ENCODE assay signal across 21 cellular contexts in the genomic region with DNA sequence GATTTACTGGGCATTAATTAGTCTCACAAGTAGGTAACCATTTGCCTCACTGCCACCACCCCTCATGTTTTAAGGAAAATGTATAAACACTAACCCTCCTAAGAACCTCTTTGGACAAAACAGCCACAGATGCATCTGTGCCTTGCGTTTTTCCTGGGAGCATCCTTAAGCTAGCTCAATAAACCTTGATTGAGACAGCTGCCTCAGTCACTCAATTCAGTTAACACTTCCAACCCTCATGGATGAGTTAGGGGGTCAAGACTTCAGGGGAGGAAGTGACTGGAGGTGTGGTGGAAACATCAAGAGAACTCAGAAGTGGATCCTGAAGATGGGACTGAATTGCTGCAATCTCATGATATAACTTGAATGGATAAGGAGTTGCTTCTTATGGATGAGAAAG. TPM values are rescaled to one million over a fixed set of nuclear protein-coding genes. Genes with fewer than 3 reads are reported as not detected.
DNase-seq lines count a peak whose midpoint lies in the region; ATAC-seq and TF ChIP-seq lines count a peak whose summit lies in the region.
"Had no signal": no experiment of that assay in that cellular context is flagged by ENCODE, and none has a peak within 500 bp of the region (broad histone marks: within the 10 kb centered on the region; RNA-seq: fewer than 3 reads in every experiment).

No MANE protein-coding gene starts in this region.

- H3F3A ChIP-seq in GM23338 (replicated peaks; ENCODE audit: low read depth) = no peaks in the 10 kb centered on the region

- peaks cover 31% of the 10 kb centered on the region for H3K4me1 ChIP-seq in ACC112 (ENCODE audit: control insufficient read depth, insufficient read depth, low read length, unreplicated experiment)
- H3K4me1 ChIP-seq in GM23338 (ENCODE audit: insufficient read depth) = peaks cover 15% of the 10 kb centered on the region
- H3K4me1 ChIP-seq in mesodermal cell (ENCODE audit: control insufficient read depth, insufficient read depth, low read length, poor library complexity, severe bottlenecking) = peaks cover 38% of the 10 kb centered on the region
- H3K4me1 ChIP-seq: ascending aorta had no signal

- DNase-seq in GM23338 (ENCODE audit: low spot score) (no peak), NCI-H1092 treated with DMSO at 0.1 percent for 48 hours (lab: John Stamatoyannopoulos, UW) (no peak), SKM-1 treated with dmso at 0.1 percent for 144 hours (lab: John Stamatoyannopoulos, UW; ENCODE audit: unreplicated experiment) (no peak), cortex of kidney (lab: John Stamatoyannopoulos, UW) (no peak)
- DNase-seq in activated effector memory CD4-positive, alpha-beta T cell treated with Interleukin-2 at 50 U/mL for 16 hours = no peak
- DNase-seq: activated CD4-positive, alpha-beta T cell treated with anti-CD3 and anti-CD28 coated beads for 36 hours; activated CD8-positive, alpha-beta memory T cell treated with anti-CD3 and anti-CD28 coated beads, Interleukin-2, amount 50 U/mL, for 48 hours; activated naive CD4-positive, alpha-beta T cell; left colon; NCI-H1417; NCI-H2171 treated with DMSO at 0.1 percent for 48 hours; NCI-H748 treated with DMSO at 0.1 percent for 48 hours; nucleus accumbens; right cardiac atrium; stimulated activated CD4-positive, alpha-beta T cell treated with anti-CD3 and anti-CD28 coated beads, Interleukin-2, amount 100 ng/mL, for 48 hours had no signal

- ATAC-seq in GM23338 (no peak), SK-N-SH treated with all-trans-retinoic acid at 6 μM for 48 hours (peak; percentile 11; the same call in 2 of the 3 replicates)
- ATAC-seq: activated CD4-positive, alpha-beta T cell treated with anti-CD3 and anti-CD28 coated beads for 36 hours; foreskin keratinocyte; left colon; right cardiac atrium had no signal

- H3K9me3 Mint-ChIP-seq in GM23338 = no peaks in the 10 kb centered on the region

- no peak for TF ChIP-seq CTCF in GM23338 (conservative IDR thresholded peaks at IDR 0.05; ENCODE audit: low read depth in 2 of 2)

- H2AFZ ChIP-seq in ACC112 (ENCODE audit: low read length, unreplicated experiment) (no peak overlapping the region), GM23338 (no peak overlapping the region)

- peak overlapping the region; percentile 37 for H3K4me2 ChIP-seq in GM23338
- H3K4me2 ChIP-seq: KMS-11 had no signal

- H3K79me2 ChIP-seq in ACC112 (ENCODE audit: control insufficient read depth, insufficient read depth, low read length, unreplicated experiment) (peaks cover 5% of the 10 kb centered on the region), GM23338 (replicated peaks; ENCODE audit: insufficient read depth) (no peaks in the 10 kb centered on the region)

- H3K27ac Mint-ChIP-seq in GM23338 = peak overlapping the region; percentile 67
- H3K27ac Mint-ChIP-seq: activated CD4-positive, alpha-beta T cell treated with anti-CD3 and anti-CD28 coated beads for 36 hours had no signal

- no peak overlapping the region for H3K4me3 Mint-ChIP-seq in GM23338
- H3K4me3 Mint-ChIP-seq: activated CD4-positive, alpha-beta T cell treated with anti-CD3 and anti-CD28 coated beads for 36 hours had no signal

- H3K4me3 ChIP-seq in ACC112 (ENCODE audit: low read depth, low read length) (peak overlapping the region; percentile 3; the same call in 1 of the 2 replicates), GM23338 (0 out of 2 replicates have a peak overlapping the region, but pooled peaks have one; percentile 2), mesodermal cell (ENCODE audit: extremely low read depth, insufficient read depth, low read length, poor library complexity, severe bottlenecking) (no peak overlapping the region)
- H3K4me3 ChIP-seq: ascending aorta had no signal

- H3K36me3 ChIP-seq in ACC112 (ENCODE audit: insufficient read depth, low read length) = peaks cover 21% of the 10 kb centered on the region
- H3K36me3 ChIP-seq in GM23338 (ENCODE audit: insufficient read depth) = peaks cover 3% of the 10 kb centered on the region; the same call in 1 of the 2 replicates
- peaks cover 44% of the 10 kb centered on the region for H3K36me3 ChIP-seq in mesodermal cell (ENCODE audit: control insufficient read depth, insufficient read depth, low read length)

- no CpG with 5 or more reads among the region's 1 CpG for WGBS in mesodermal cell (ENCODE audit: insufficient coverage in 2 of 2), 2 experiments

- no peaks in the 10 kb centered on the region for H3K27me3 Mint-ChIP-seq in GM23338 (ENCODE audit: insufficient read depth, low read depth, poor library complexity)
- H3K27me3 Mint-ChIP-seq: activated CD4-positive, alpha-beta T cell treated with anti-CD3 and anti-CD28 coated beads for 36 hours had no signal

- peaks cover 13% of the 10 kb centered on the region; the same call in 2 of the 3 replicates for H3K4me1 Mint-ChIP-seq in GM23338

- H4K20me1 ChIP-seq in GM23338 (replicated peaks; ENCODE audit: insufficient read depth) = no peaks in the 10 kb centered on the region; the same call in 1 of the 2 replicates

- H3K27me3 ChIP-seq in ACC112 (ENCODE audit: insufficient read depth, low read length) = no peaks in the 10 kb centered on the region
- H3K27me3 ChIP-seq in GM23338 (ENCODE audit: insufficient read depth) = no peaks in the 10 kb centered on the region
- H3K27me3 ChIP-seq: ascending aorta, foreskin keratinocyte had no signal

- H3K36me3 Mint-ChIP-seq in GM23338 (ENCODE audit: low read depth) = peaks cover 12% of the 10 kb centered on the region

- no peaks in the 10 kb centered on the region for H3K9me2 ChIP-seq in GM23338 (ENCODE audit: insufficient read depth)

- H3K27ac ChIP-seq in ACC112 (ENCODE audit: low read depth, low read length) (peak overlapping the region; percentile 63), GM23338 (ENCODE audit: low read depth) (peak overlapping the region; percentile 64; the same call in 1 of the 2 replicates), mesodermal cell (ENCODE audit: low read depth, low read length, severe bottlenecking) (peak overlapping the region; percentile 86)
- H3K27ac ChIP-seq: ascending aorta, foreskin keratinocyte, KMS-11 had no signal

- H3K9me3 ChIP-seq in mesodermal cell (ENCODE audit: control insufficient read depth, low read length) = no peaks in the 10 kb centered on the region
- H3K9me3 ChIP-seq: ascending aorta had no signal

TF ChIP-seq in SK-N-SH treated with all-trans-retinoic acid at 6 μM for 48 hours, 23 proteins besides CTCF, POLR2A, EP300 and RAD21:
- TF ChIP-seq ARNTL (CRISPR knock-in tag; IDR thresholded peaks at IDR 0.05; ENCODE audit: borderline replicate concordance, low read depth) (no peak), ZC3H10 (CRISPR knock-in tag; IDR thresholded peaks at IDR 0.05) (no peak), ISL1 (CRISPR knock-in tag; IDR thresholded peaks at IDR 0.05) (no peak), ZNF8 (CRISPR knock-in tag; IDR thresholded peaks at IDR 0.05) (no peak)
- TF ChIP-seq, protein P1, sequence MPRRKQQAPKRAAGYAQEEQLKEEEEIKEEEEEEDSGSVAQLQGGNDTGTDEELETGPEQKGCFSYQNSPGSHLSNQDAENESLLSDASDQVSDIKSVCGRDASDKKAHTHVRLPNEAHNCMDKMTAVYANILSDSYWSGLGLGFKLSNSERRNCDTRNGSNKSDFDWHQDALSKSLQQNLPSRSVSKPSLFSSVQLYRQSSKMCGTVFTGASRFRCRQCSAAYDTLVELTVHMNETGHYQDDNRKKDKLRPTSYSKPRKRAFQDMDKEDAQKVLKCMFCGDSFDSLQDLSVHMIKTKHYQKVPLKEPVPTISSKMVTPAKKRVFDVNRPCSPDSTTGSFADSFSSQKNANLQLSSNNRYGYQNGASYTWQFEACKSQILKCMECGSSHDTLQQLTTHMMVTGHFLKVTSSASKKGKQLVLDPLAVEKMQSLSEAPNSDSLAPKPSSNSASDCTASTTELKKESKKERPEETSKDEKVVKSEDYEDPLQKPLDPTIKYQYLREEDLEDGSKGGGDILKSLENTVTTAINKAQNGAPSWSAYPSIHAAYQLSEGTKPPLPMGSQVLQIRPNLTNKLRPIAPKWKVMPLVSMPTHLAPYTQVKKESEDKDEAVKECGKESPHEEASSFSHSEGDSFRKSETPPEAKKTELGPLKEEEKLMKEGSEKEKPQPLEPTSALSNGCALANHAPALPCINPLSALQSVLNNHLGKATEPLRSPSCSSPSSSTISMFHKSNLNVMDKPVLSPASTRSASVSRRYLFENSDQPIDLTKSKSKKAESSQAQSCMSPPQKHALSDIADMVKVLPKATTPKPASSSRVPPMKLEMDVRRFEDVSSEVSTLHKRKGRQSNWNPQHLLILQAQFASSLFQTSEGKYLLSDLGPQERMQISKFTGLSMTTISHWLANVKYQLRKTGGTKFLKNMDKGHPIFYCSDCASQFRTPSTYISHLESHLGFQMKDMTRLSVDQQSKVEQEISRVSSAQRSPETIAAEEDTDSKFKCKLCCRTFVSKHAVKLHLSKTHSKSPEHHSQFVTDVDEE (CRISPR knock-in tag; IDR thresholded peaks at IDR 0.05) = no peak
- TF ChIP-seq, protein P2, sequence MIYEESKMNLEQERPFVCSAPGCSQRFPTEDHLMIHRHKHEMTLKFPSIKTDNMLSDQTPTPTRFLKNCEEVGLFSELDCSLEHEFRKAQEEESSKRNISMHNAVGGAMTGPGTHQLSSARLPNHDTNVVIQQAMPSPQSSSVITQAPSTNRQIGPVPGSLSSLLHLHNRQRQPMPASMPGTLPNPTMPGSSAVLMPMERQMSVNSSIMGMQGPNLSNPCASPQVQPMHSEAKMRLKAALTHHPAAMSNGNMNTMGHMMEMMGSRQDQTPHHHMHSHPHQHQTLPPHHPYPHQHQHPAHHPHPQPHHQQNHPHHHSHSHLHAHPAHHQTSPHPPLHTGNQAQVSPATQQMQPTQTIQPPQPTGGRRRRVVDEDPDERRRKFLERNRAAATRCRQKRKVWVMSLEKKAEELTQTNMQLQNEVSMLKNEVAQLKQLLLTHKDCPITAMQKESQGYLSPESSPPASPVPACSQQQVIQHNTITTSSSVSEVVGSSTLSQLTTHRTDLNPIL (CRISPR knock-in tag; IDR thresholded peaks at IDR 0.05; ENCODE audit: low read depth) = no peak

RNA-seq across cellular contexts. Expression of a gene that starts 31.5 kb away (rescaled TPM):
- 32.9 and 38.3 TPM in 2 replicates for total RNA-seq in GM23338 (2014; rRNA removed; shearing (Covaris generic))
- 10.1 and 17.2 TPM in 2 replicates for polyA plus RNA-seq in GM23338 (2016; fragmentation: Nextera tagmentation; extraction: Ambion mirVana)
- polyA plus RNA-seq in mesodermal cell (2013, experiment 1 of 2) = 49.9 TPM
- 61.5 TPM for polyA plus RNA-seq in mesodermal cell (2013, experiment 2 of 2)
